25 cellular contexts compared by ENCODE assay signal in the genomic region with DNA sequence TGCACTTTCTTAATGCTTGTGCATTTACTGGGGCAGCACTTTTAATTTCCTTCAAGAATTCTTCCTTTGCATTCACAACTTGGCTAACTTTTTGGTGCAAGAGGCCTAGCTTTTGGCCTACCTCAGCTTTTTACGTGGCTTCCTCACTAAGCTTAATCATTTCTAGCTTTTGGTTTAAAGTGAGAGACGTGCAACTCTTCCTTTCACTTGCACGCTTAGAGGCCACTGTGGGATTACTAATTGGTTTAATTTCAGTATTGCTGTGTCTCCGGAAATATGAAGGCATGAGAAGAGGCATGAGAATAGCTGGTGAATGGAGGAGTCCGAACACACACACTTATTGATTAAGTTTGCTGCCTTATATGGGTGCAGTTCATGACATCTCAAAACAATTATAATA.
"Had no signal": no experiment of that assay in that cellular context is flagged by ENCODE, and none has a peak within 500 bp of the region (broad histone marks: within the 10 kb centered on the region; RNA-seq: fewer than 3 reads in every experiment).

No MANE protein-coding gene starts in this region.

- H3K27me3 ChIP-seq: breast epithelium, MG63, Peyer's patch, SJCRH30 had no signal

- H3K9me3 Mint-ChIP-seq: activated naive CD4-positive, alpha-beta T cell treated with anti-CD3 and anti-CD28 coated beads, Interleukin-2, amount 50 U/mL, for 24 hours had no signal

- H3K27ac ChIP-seq: breast epithelium, Peyer's patch, RWPE1, SJCRH30, VCaP had no signal

- H3K36me3 ChIP-seq: breast epithelium, MG63, Peyer's patch, SJCRH30 had no signal

- H3K4me3 ChIP-seq: breast epithelium, MG63, Peyer's patch, SJCRH30 had no signal

- H3K27ac Mint-ChIP-seq: activated naive CD4-positive, alpha-beta T cell treated with anti-CD3 and anti-CD28 coated beads, Interleukin-2, amount 50 U/mL, for 24 hours had no signal

- H3K9ac ChIP-seq: SK-N-SH had no signal

- H3K4me3 Mint-ChIP-seq: activated naive CD4-positive, alpha-beta T cell treated with anti-CD3 and anti-CD28 coated beads, Interleukin-2, amount 50 U/mL, for 24 hours had no signal

- H3K4me2 ChIP-seq: SK-N-SH had no signal

- DNase-seq: activated CD4-positive, CD25-positive, alpha-beta regulatory T cell; activated CD8-positive, alpha-beta memory T cell treated with anti-CD3 and anti-CD28 coated beads, Interleukin-2, amount 50 U/mL, for 48 hours; activated effector memory CD4-positive, alpha-beta T cell treated with Interleukin-2 at 50 U/mL for 16 hours; activated naive CD4-positive, alpha-beta T cell; activated T-cell treated with anti-CD3 and anti-CD28 coated beads, Interleukin-2, amount 50 U/mL, for 1 hour; aorta; caudate nucleus; MG63; MV-4-11; NCI-H1092 treated with DMSO at 0.1 percent for 48 hours; NCI-H1417 treated with DMSO at 0.1 percent for 48 hours; NCI-H1694; NCI-H2029 treated with DMSO at 0.1 percent for 48 hours; NCI-H345; NCI-H510A treated with DMSO at 0.1 percent for 48 hours; NCI-H69; NK-92 treated with Interleukin-12 subunit alpha and Interleukin-12 subunit beta, amount 100 ng/mL, for 24 hours; Peyer's patch; Right ventricle myocardium superior; SJCRH30; SK-N-SH had no signal

- H3K4me1 Mint-ChIP-seq: activated naive CD4-positive, alpha-beta T cell treated with anti-CD3 and anti-CD28 coated beads, Interleukin-2, amount 50 U/mL, for 24 hours had no signal

- H3K36me3 Mint-ChIP-seq: activated naive CD4-positive, alpha-beta T cell treated with anti-CD3 and anti-CD28 coated beads, Interleukin-2, amount 50 U/mL, for 24 hours had no signal

- H3K9me3 ChIP-seq: MG63, Peyer's patch, SJCRH30, SK-N-SH had no signal

- H3K4me1 ChIP-seq: breast epithelium, Peyer's patch, SJCRH30 had no signal
